8 cellular contexts compared by ENCODE assay signal in the genomic region with DNA sequence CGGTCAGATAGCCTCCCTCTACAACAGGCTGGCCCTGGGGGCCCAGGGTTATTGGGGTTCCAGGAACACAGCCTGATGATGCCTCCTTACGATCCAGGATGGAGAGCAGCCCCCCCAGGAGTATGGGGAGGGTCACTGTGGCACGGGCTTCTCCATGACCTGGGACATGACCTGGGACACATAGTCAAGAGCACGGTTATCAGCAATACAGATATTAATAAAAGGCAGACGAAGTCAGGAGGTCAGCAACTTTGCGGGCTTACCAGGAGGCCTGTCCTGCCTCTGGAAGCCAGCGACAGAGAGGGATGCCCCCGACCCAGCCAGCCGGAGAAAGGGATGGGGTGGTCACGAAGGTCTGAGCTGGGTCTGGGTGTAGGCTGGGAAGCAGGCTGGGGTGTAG. TPM values are rescaled to one million over a fixed set of nuclear protein-coding genes. Genes with fewer than 3 reads are reported as not detected.
DNase-seq lines count a peak whose midpoint lies in the region; ATAC-seq and TF ChIP-seq lines count a peak whose summit lies in the region.

No MANE protein-coding gene starts in this region.

- TF ChIP-seq CTCF in MCF 10A (IDR thresholded peaks at IDR 0.05; ENCODE audit: unreplicated experiment), result no peak

- peak overlapping the region; percentile 98 for H3K4me3 Mint-ChIP-seq in MCF 10A (ENCODE audit: unreplicated experiment)

- intact Hi-C loops in MCF 10A (cut with micrococcal nuclease), result no loop called here

- ATAC-seq in HG03159 (IDR thresholded peaks at IDR 0.05; ENCODE audit: unreplicated experiment), result peak; percentile 8
- no peak for ATAC-seq in GM18519 (IDR thresholded peaks at IDR 0.05; ENCODE audit: low FRiP score, unreplicated experiment)

- CTCF ChIA-PET in MCF 10A (lab: Yijun Ruan, JAX), result interaction anchor here (0.6 to 3.5 kb wide), 7 partner anchors 17 to 190 kb away, joined by 3 to 22 read pairs (median 4); no protein-coding TSS in a partner anchor

- H3K27me3 Mint-ChIP-seq in MCF 10A (ENCODE audit: insufficient read depth, unreplicated experiment), result no peaks in the 10 kb centered on the region

- H3K27me3 ChIP-seq in ACC112 (ENCODE audit: insufficient read depth, low read length) (no peaks in the 10 kb centered on the region), mucosa of stomach (ENCODE audit: control insufficient read depth, insufficient read depth, low read length) (no peaks in the 10 kb centered on the region)

- no peaks in the 10 kb centered on the region for H3K9me3 ChIP-seq in mucosa of stomach (ENCODE audit: control insufficient read depth, low read length)

- H3K36me3 Mint-ChIP-seq in MCF 10A (ENCODE audit: insufficient read depth, unreplicated experiment), result peaks cover 60% of the 10 kb centered on the region

- peaks cover 26% of the 10 kb centered on the region for H3K4me1 Mint-ChIP-seq in MCF 10A (ENCODE audit: insufficient read depth, unreplicated experiment)

- peak overlapping the region; percentile 86 for H3K4me3 ChIP-seq in ACC112 (ENCODE audit: low read depth, low read length)
- peak overlapping the region; percentile 62 for H3K4me3 ChIP-seq in mucosa of stomach (ENCODE audit: low read length)

- peak overlapping the region; percentile 87 for H3K27ac Mint-ChIP-seq in MCF 10A (ENCODE audit: low read depth, unreplicated experiment)

- H3K9me3 Mint-ChIP-seq in MCF 10A (ENCODE audit: unreplicated experiment), result no peaks in the 10 kb centered on the region

- BruUV-seq in MCF 10A (replicated peaks; lab: Mats Ljungman, UMichigan), result TSS peak; percentile 15

- POLR2A ChIA-PET in MCF 10A (lab: Yijun Ruan, JAX), result interaction anchor here (1.0 to 7.3 kb wide), 11 partner anchors 8 to 370 kb away, joined by 3 to 92 read pairs (median 4); a partner anchor contains a TSS

- no peak for DNase-seq in MCF 10A (ENCODE audit: unreplicated experiment)
- DNase-seq in DMS 273 (lab: John Stamatoyannopoulos, UW; ENCODE audit: unreplicated experiment), result no peak
- DNase-seq in AG20443 (ENCODE audit: low spot score), result no peak
- no peak for DNase-seq in NCI-H146 treated with DMSO at 0.1 percent for 48 hours (lab: John Stamatoyannopoulos, UW; ENCODE audit: unreplicated experiment)

- H3K9ac ChIP-seq in mucosa of stomach (ENCODE audit: low read length), result peak overlapping the region; percentile 94

- no peak overlapping the region for H2AFZ ChIP-seq in ACC112 (ENCODE audit: low read length, unreplicated experiment)

- H3K4me1 ChIP-seq in ACC112 (ENCODE audit: control insufficient read depth, insufficient read depth, low read length, unreplicated experiment) (peaks cover 9% of the 10 kb centered on the region), mucosa of stomach (ENCODE audit: control insufficient read depth, insufficient read depth, low read length) (peaks cover 21% of the 10 kb centered on the region)

- peak overlapping the region; percentile 75 for H3K27ac ChIP-seq in ACC112 (ENCODE audit: low read depth, low read length)

- H3K36me3 ChIP-seq in ACC112 (ENCODE audit: insufficient read depth, low read length) (peaks cover 24% of the 10 kb centered on the region; the same call in 1 of the 2 replicates), mucosa of stomach (ENCODE audit: control insufficient read depth, insufficient read depth, low read length) (peaks cover 3% of the 10 kb centered on the region)

- H3K79me2 ChIP-seq in ACC112 (ENCODE audit: control insufficient read depth, insufficient read depth, low read length, unreplicated experiment), result peaks cover 38% of the 10 kb centered on the region

RNA-seq across cellular contexts. Expression of a gene that starts 0.8 kb away (rescaled TPM):
- total RNA-seq in MCF 10A (2022), result 43.2 and 52.2 TPM in 2 replicates

RNA-seq across cellular contexts. Expression of a gene that starts 7.4 kb away (rescaled TPM):
- 322 and 354 TPM in 2 replicates for total RNA-seq in MCF 10A (2022)

RNA-seq across cellular contexts. Expression of a gene that starts 15.1 kb away (rescaled TPM):
- not detected in 2 replicates for total RNA-seq in MCF 10A (2022)

RNA-seq across cellular contexts. Expression of a gene that starts 50.6 kb away (rescaled TPM):
- 0.10 TPM in 1 of 2 replicates, not detected in the other for total RNA-seq in MCF 10A (2022)
